8 cellular contexts compared by ENCODE assay signal in genomic region chr19:17305211-17305516, GRCh38. TPM values are rescaled to one million over a fixed set of nuclear protein-coding genes. Genes with fewer than 3 reads are reported as not detected.
A peak's percentile ranks its signal among the peaks of the same experiment; 100 is the strongest.
DNase-seq lines count a peak whose midpoint lies in the region; ATAC-seq and TF ChIP-seq lines count a peak whose summit lies in the region.

No MANE protein-coding gene starts in this region.

- POLR2A ChIA-PET in AG04449 (lab: Yijun Ruan, JAX): interaction anchor here (0.6 kb wide), 1 partner anchor 78 kb away, joined by 3 read pairs; no protein-coding TSS in a partner anchor
- POLR2A ChIA-PET in naive thymus-derived CD4-positive, alpha-beta T cell (lab: Charles Lee): interaction anchor here (0.6 to 5.8 kb wide), 10 partner anchors 12 to 832 kb away, joined by 3 to 56 read pairs (median 5); partner anchors contain the start of genes ANKLE1, ANO8, BABAM1 and GTPBP3

- H3K27me3 ChIP-seq in naive thymus-derived CD4-positive, alpha-beta T cell (ENCODE audit: control insufficient read depth in 2 of 2, insufficient read depth in 2 of 2, low read length in 2 of 2): no peaks in the 10 kb centered on the region
- H3K27me3 ChIP-seq in aorta (ENCODE audit: control insufficient read depth in 1 of 2, insufficient read depth in 2 of 2, low read length in 1 of 2): no peaks in the 10 kb centered on the region

- H3K4me1 ChIP-seq in naive thymus-derived CD4-positive, alpha-beta T cell (ENCODE audit: control insufficient read depth in 2 of 2, insufficient read depth in 2 of 2, low read length in 2 of 2): peaks cover 17 to 26% of the 10 kb centered on the region in 2 donors
- no peaks in the 10 kb centered on the region for H3K4me1 ChIP-seq in aorta (ENCODE audit: control insufficient read depth in 1 of 2, insufficient read depth in 2 of 2, low read length in 2 of 2)

- peak overlapping the region; percentile 92 to 97 (median 92) for H3K27ac Mint-ChIP-seq in IgD-negative memory B cell
- peak overlapping the region; percentile 29 for H3K27ac Mint-ChIP-seq in central memory CD8-positive, alpha-beta T cell (ENCODE audit: low read depth)
- peak overlapping the region; percentile 26 to 93 (median 90) for H3K27ac Mint-ChIP-seq in naive thymus-derived CD4-positive, alpha-beta T cell

- H3K4me3 Mint-ChIP-seq in IgD-negative memory B cell: peak overlapping the region; percentile 90 to 100 (median 95)
- H3K4me3 Mint-ChIP-seq in central memory CD8-positive, alpha-beta T cell: peak overlapping the region; percentile 82
- H3K4me3 Mint-ChIP-seq in naive thymus-derived CD4-positive, alpha-beta T cell: peak overlapping the region; percentile 82 to 94 (median 90)

- WGBS in aorta, 2 donors: 5% methylated on average over 7 of the region's 7 CpGs

- peaks cover 0 to 8% (median 0%) of the 10 kb centered on the region in 3 experiments for H3K36me3 ChIP-seq in naive thymus-derived CD4-positive, alpha-beta T cell (ENCODE audit: control insufficient read depth in 2 of 3, insufficient read depth in 3 of 3, low read length in 3 of 3)
- H3K36me3 ChIP-seq in aorta (ENCODE audit: control insufficient read depth in 1 of 2, insufficient read depth in 2 of 2, low read length in 1 of 2): no peaks in the 10 kb centered on the region

- intact Hi-C loops in naive thymus-derived CD4-positive, alpha-beta T cell (cut with micrococcal nuclease): loop anchor here (1.0 to 10.0 kb wide), 13 partner anchors 13 to 1928 kb away; partner anchors contain the start of genes BABAM1 (in 2 of the 2), C19orf44 (in 2 of the 2), CALR3 (in 2 of the 2) and HAUS8 (in 2 of the 2)
- intact Hi-C loops in aorta (cut with DNase I): loop anchor here in 1 of 2 donors (2.0 kb wide), 1 partner anchor 32 kb away; the partner anchor contains the start of gene GTPBP3

- peaks cover 34 to 36% (median 34%) of the 10 kb centered on the region in 3 donors for H3K4me1 Mint-ChIP-seq in IgD-negative memory B cell
- H3K4me1 Mint-ChIP-seq in central memory CD8-positive, alpha-beta T cell: peaks cover 34% of the 10 kb centered on the region
- H3K4me1 Mint-ChIP-seq in naive thymus-derived CD4-positive, alpha-beta T cell: peaks cover 24 to 59% (median 52%) of the 10 kb centered on the region in 7 donors

- ATAC-seq in central memory CD8-positive, alpha-beta T cell (replicated peaks; ENCODE audit: extremely low read depth, poor library complexity, severe bottlenecking): no peak
- no peak for ATAC-seq in naive thymus-derived CD4-positive, alpha-beta T cell
- ATAC-seq in aorta (ENCODE audit: low FRiP score): no peak

- H3K27ac ChIP-seq in naive thymus-derived CD4-positive, alpha-beta T cell (ENCODE audit: low read depth, low read length): peak overlapping the region; percentile 40
- peak overlapping the region in 1 of 2 donors; percentile 27 for H3K27ac ChIP-seq in aorta (ENCODE audit: low read depth in 1 of 2, low read length in 2 of 2)

- H3K4me3 ChIP-seq in AG04449 (ENCODE audit: low read depth, low read length) (peak overlapping the region; percentile 75), aorta (ENCODE audit: low read length in 2 of 2) (no peak overlapping the region)
- peak overlapping the region; percentile 93 for H3K4me3 ChIP-seq in naive thymus-derived CD4-positive, alpha-beta T cell (ENCODE audit: low read length)

- H3K9me3 Mint-ChIP-seq in IgD-negative memory B cell: no peaks in the 10 kb centered on the region
- no peaks in the 10 kb centered on the region for H3K9me3 Mint-ChIP-seq in central memory CD8-positive, alpha-beta T cell
- no peaks in the 10 kb centered on the region for H3K9me3 Mint-ChIP-seq in naive thymus-derived CD4-positive, alpha-beta T cell

- no peaks in the 10 kb centered on the region for H3K36me3 Mint-ChIP-seq in IgD-negative memory B cell
- peaks cover 9% of the 10 kb centered on the region for H3K36me3 Mint-ChIP-seq in central memory CD8-positive, alpha-beta T cell (ENCODE audit: insufficient read depth)
- peaks cover 0 to 4% (median 0%) of the 10 kb centered on the region in 5 donors for H3K36me3 Mint-ChIP-seq in naive thymus-derived CD4-positive, alpha-beta T cell

- CTCF ChIA-PET in AG04449 (lab: Yijun Ruan, JAX): interaction anchor here (0.5 to 5.7 kb wide), 11 partner anchors 8 to 554 kb away, joined by 3 to 69 read pairs (median 4); partner anchors contain the start of genes ANKLE1 and ANO8
- CTCF ChIA-PET in naive thymus-derived CD4-positive, alpha-beta T cell (lab: Charles Lee): interaction anchor here (0.6 to 1.3 kb wide), 8 partner anchors 8 to 228 kb away, joined by 3 to 5 read pairs (median 3); partner anchors contain the start of genes ANO8 and BABAM1

- H3K27me3 Mint-ChIP-seq in IgD-negative memory B cell: no peaks in the 10 kb centered on the region
- H3K27me3 Mint-ChIP-seq in central memory CD8-positive, alpha-beta T cell: no peaks in the 10 kb centered on the region
- no peaks in the 10 kb centered on the region for H3K27me3 Mint-ChIP-seq in naive thymus-derived CD4-positive, alpha-beta T cell

- no peak for DNase-seq in AG04449 (ENCODE audit: low read depth, low spot score)
- no peak for DNase-seq in central memory CD8-positive, alpha-beta T cell (ENCODE audit: low spot score in 2 of 2)
- DNase-seq in naive thymus-derived CD4-positive, alpha-beta T cell: no peak
- DNase-seq in NCI-H1436 treated with DMSO at 0.1 percent for 48 hours (lab: John Stamatoyannopoulos, UW): no peak
- no peak for DNase-seq in aorta
- DNase-seq in RKO (ENCODE audit: low spot score): no peak
- DNase-seq in amygdala (lab: John Stamatoyannopoulos, UW): no peak

- no peaks in the 10 kb centered on the region for H3K9me3 ChIP-seq in naive thymus-derived CD4-positive, alpha-beta T cell (ENCODE audit: control insufficient read depth in 2 of 3, low read length in 3 of 3)
- no peaks in the 10 kb centered on the region for H3K9me3 ChIP-seq in aorta (ENCODE audit: control insufficient read depth, low read length)

- no peak for TF ChIP-seq CTCF in AG04449 (IDR thresholded peaks at IDR 0.05; ENCODE audit: insufficient read depth, low read length, missing control alignments)

RNA-seq across cellular contexts. Expression of gene MRPL34, which starts 0.5 kb away (rescaled TPM):
- polyA plus RNA-seq in IgD-negative memory B cell (218 TPM), aorta (100 to 1,000 TPM; 134 to 177 TPM)
- total RNA-seq in naive thymus-derived CD4-positive, alpha-beta T cell: 10 to 100 TPM; 37.0 to 76.0 (median 73.3) TPM
- polyA plus RNA-seq in naive thymus-derived CD4-positive, alpha-beta T cell: 100 to 1,000 TPM; 203 to 217 TPM
- total RNA-seq in aorta: 10 to 100 TPM; 41.9 to 53.9 TPM

RNA-seq across cellular contexts. Expression of gene ABHD8, which starts 1.9 kb away (rescaled TPM):
- polyA plus RNA-seq in IgD-negative memory B cell (8.5 TPM), aorta (10 to 100 TPM; 10.8 to 11.6 TPM)
- 10 to 100 TPM in 2 of 5 experiments, 1 to 10 TPM in 3; 7.0 to 12.3 (median 9.5) TPM for total RNA-seq in naive thymus-derived CD4-positive, alpha-beta T cell
- polyA plus RNA-seq in naive thymus-derived CD4-positive, alpha-beta T cell: 10 to 100 TPM in 1 of 2 donors, 1 to 10 TPM in 1; 7.5 to 12.4 TPM
- 10 to 100 TPM in 1 of 2 donors, 1 to 10 TPM in 1; 9.8 to 10.8 TPM for total RNA-seq in aorta

RNA-seq across cellular contexts. Expression of gene DDA1, which starts 4.2 kb away (rescaled TPM):
- 38.6 TPM for polyA plus RNA-seq in IgD-negative memory B cell
- total RNA-seq in naive thymus-derived CD4-positive, alpha-beta T cell: 10 to 100 TPM; 31.6 to 41.9 (median 39.5) TPM
- 10 to 100 TPM; 19.7 to 30.9 TPM for polyA plus RNA-seq in naive thymus-derived CD4-positive, alpha-beta T cell
- 10 to 100 TPM; 21.4 to 33.2 TPM for total RNA-seq in aorta
- 10 to 100 TPM; 24.2 to 71.0 TPM for polyA plus RNA-seq in aorta

RNA-seq across cellular contexts. Expression of gene ANKLE1, which starts 23.5 kb away (rescaled TPM):
- polyA plus RNA-seq in IgD-negative memory B cell (6.1 TPM), aorta (under 1 TPM in 1 of 2 donors, not detected in 1; 0.95 TPM)
- 1 to 10 TPM; 2.3 to 5.5 (median 3.4) TPM for total RNA-seq in naive thymus-derived CD4-positive, alpha-beta T cell
- polyA plus RNA-seq in naive thymus-derived CD4-positive, alpha-beta T cell: under 1 TPM in 1 of 2 donors, not detected in 1; 0.29 TPM
- 1 to 10 TPM in 1 of 2 donors, under 1 TPM in 1; 0.71 to 1.0 TPM for total RNA-seq in aorta

RNA-seq across cellular contexts. Expression of gene ANO8, which starts 29.5 kb away (rescaled TPM):
- polyA plus RNA-seq in IgD-negative memory B cell: not detected
- total RNA-seq in naive thymus-derived CD4-positive, alpha-beta T cell: 10 to 100 TPM; 12.9 to 22.3 (median 16.9) TPM
- polyA plus RNA-seq in naive thymus-derived CD4-positive, alpha-beta T cell: under 1 TPM; 0.26 to 0.30 TPM
- total RNA-seq in aorta: 10 to 100 TPM; 10.9 to 17.4 TPM
- 10 to 100 TPM in 1 of 2 donors, 1 to 10 TPM in 1; 1.3 to 19.4 TPM for polyA plus RNA-seq in aorta

Comparison
In these comparisons a context has a peak if more than half of its experiments do, and no peak if none do; other contexts are left out.
1. H3K4me3 ChIP-seq: peak in AG04449 (single experiment) and naive thymus-derived CD4-positive, alpha-beta T cell (single experiment); none in aorta (0 of 2).
2. H3K27ac Mint-ChIP-seq: peak in every context shown above with its lines; median percentile 92 in IgD-negative memory B cell; 90 in naive thymus-derived CD4-positive, alpha-beta T cell; 29 in central memory CD8-positive, alpha-beta T cell.
3. Peak in every context shown above with its lines, with median percentiles within 50 percentile points of each other: H3K4me3 Mint-ChIP-seq.